ENCODE assay signal across 1 cellular context in genomic region chr9:134495881-134496412, GRCh38.
TF ChIP-seq lines count a peak whose summit lies in the region.

No MANE protein-coding gene starts in this region.

TF ChIP-seq in SK-N-SH, 30 proteins besides CTCF, POLR2A, EP300 and RAD21 (continued from another document):
- TF ChIP-seq REST (IDR thresholded peaks at IDR 0.05; ENCODE audit: low read depth, low read length): no peak
- TF ChIP-seq RXRA (IDR thresholded peaks at IDR 0.05; ENCODE audit: borderline replicate concordance, low read depth): no peak
- TF ChIP-seq FOSL2 (IDR thresholded peaks at IDR 0.05; ENCODE audit: borderline replicate concordance, low read depth): no peak
- TF ChIP-seq NRF1 (IDR thresholded peaks at IDR 0.05; ENCODE audit: low read depth, low read length): no peak
